In the genomic region with DNA sequence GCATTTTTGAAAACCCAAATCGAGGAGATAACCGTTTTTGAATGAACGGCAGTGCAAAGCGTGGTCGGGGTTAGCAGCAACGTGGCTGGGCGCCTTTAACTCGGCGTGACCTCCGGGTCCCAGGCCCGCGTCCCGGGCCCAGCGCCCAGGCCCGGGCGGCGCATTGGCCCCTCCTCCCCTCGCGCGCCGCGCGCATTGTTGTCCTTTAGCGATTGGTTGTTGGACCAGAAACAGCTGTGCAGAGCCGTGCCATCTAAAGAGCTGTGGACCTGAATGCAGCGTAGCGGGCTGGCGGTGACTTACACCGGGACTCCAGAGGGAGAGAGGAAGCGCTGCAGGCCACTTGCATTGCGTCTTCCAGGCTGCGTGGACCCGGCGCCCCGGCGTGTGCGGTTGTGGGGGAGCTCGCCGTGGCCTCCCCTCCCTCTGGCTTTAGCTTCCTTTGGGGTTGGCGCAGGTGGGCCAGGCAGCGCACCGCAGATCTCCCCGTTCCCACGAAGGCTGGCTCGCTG, we compare ENCODE assay signal across 1 cellular context.
TF ChIP-seq lines count a peak whose summit lies in the region.

A gene with protein sequence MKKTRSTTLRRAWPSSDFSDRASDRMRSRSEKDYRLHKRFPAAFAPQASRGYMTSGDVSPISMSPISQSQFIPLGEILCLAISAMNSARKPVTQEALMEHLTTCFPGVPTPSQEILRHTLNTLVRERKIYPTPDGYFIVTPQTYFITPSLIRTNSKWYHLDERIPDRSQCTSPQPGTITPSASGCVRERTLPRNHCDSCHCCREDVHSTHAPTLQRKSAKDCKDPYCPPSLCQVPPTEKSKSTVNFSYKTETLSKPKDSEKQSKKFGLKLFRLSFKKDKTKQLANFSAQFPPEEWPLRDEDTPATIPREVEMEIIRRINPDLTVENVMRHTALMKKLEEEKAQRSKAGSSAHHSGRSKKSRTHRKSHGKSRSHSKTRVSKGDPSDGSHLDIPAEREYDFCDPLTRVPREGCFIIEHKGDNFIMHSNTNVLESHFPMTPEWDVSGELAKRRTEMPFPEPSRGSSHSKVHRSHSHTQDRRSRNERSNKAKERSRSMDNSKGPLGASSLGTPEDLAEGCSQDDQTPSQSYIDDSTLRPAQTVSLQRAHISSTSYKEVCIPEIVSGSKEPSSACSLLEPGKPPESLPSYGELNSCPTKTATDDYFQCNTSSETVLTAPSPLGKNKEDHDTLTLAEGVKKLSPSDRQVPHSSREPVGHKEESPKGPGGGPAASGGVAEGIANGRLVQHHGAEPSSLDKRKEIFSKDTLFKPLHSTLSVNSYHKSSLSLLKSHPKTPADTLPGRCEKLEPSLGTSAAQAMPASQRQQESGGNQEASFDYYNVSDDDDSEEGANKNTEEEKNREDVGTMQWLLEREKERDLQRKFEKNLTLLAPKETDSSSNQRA (N-terminal part only) (plus strand): TSS at position 227 of the 512 bp plus-strand sequence. CDS start 1,484 bp downstream, outside the sequence.

TF ChIP-seq in H1, 55 proteins besides CTCF, POLR2A, EP300 and RAD21:
- TF ChIP-seq KDM4A (IDR thresholded peaks at IDR 0.05; ENCODE audit: low read depth, low read length, severe bottlenecking) (peak; percentile 90), TAF7 (optimal IDR thresholded peaks at IDR 0.05; ENCODE audit: borderline replicate concordance, low read depth, low read length) (no peak), ASH2L (IDR thresholded peaks at IDR 0.05; ENCODE audit: low read length) (peak; percentile 42), BACH1 (IDR thresholded peaks at IDR 0.05; ENCODE audit: low read length) (peak; percentile 2; the same call in 1 of the 2 replicates), PHF8 (conservative IDR thresholded peaks at IDR 0.05; ENCODE audit: low read depth, low read length) (no peak; the same call in 1 of the 2 replicates)
- TF ChIP-seq, protein P1, sequence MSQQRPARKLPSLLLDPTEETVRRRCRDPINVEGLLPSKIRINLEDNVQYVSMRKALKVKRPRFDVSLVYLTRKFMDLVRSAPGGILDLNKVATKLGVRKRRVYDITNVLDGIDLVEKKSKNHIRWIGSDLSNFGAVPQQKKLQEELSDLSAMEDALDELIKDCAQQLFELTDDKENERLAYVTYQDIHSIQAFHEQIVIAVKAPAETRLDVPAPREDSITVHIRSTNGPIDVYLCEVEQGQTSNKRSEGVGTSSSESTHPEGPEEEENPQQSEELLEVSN (IDR thresholded peaks at IDR 0.05) = peak; percentile 21; the same call in 1 of the 2 replicates
TF ChIP-seq in H1: peak in this region for 4.
